Comparison of ENCODE assay signal across 1 cellular context in the genomic region with DNA sequence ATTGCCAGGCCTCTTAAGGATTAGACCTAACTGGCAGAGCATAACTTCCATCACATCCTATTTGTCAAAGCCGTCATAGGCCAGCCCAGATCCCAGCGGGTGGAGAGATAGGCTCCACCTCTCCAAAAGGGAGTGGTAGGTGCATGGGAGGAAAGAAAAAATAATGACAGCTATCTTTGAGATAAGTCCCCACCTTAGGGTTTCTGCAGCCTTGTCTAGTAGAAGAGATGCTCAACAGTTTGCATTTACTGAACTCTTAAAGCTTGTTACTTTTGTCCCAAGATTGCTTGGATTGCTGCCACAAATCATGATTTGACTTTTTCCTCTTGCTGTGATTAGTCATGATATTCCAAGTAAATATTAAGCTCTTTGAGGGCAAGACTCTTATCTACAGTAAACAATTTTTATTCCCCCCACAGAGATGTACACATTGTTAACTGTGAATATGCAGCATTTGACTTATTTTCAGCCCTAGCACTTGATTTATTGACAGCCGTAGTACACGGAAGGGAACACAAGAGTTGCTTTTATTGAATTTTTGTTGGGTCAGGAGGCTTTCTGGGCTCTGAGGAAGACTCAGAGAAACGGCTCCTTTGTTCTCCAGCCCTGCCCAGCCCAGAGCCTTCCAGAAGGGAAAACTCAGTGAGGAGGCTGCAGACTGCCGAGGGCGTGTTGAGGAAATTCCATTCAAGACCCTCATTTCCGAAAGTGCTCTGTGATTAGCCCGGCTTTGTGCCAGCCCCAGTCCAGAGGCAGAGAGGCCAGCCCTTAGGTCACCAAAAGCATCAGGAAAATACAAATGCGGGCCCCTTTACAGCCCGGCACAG.
A peak's percentile ranks its signal among the peaks of the same experiment; 100 is the strongest.
TF ChIP-seq lines count a peak whose summit lies in the region.

No MANE protein-coding gene starts in this region.

TF ChIP-seq in HEK293, 187 proteins besides CTCF, POLR2A, EP300 and RAD21 (continued from another document and continues in another):
- TF ChIP-seq, protein P1, sequence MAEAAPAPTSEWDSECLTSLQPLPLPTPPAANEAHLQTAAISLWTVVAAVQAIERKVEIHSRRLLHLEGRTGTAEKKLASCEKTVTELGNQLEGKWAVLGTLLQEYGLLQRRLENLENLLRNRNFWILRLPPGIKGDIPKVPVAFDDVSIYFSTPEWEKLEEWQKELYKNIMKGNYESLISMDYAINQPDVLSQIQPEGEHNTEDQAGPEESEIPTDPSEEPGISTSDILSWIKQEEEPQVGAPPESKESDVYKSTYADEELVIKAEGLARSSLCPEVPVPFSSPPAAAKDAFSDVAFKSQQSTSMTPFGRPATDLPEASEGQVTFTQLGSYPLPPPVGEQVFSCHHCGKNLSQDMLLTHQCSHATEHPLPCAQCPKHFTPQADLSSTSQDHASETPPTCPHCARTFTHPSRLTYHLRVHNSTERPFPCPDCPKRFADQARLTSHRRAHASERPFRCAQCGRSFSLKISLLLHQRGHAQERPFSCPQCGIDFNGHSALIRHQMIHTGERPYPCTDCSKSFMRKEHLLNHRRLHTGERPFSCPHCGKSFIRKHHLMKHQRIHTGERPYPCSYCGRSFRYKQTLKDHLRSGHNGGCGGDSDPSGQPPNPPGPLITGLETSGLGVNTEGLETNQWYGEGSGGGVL (tag by site-specific recombination; IDR thresholded peaks at IDR 0.05) = peak; percentile 77
- TF ChIP-seq ZNF837 (tag by site-specific recombination; IDR thresholded peaks at IDR 0.05) = no peak
- TF ChIP-seq, protein P2, sequence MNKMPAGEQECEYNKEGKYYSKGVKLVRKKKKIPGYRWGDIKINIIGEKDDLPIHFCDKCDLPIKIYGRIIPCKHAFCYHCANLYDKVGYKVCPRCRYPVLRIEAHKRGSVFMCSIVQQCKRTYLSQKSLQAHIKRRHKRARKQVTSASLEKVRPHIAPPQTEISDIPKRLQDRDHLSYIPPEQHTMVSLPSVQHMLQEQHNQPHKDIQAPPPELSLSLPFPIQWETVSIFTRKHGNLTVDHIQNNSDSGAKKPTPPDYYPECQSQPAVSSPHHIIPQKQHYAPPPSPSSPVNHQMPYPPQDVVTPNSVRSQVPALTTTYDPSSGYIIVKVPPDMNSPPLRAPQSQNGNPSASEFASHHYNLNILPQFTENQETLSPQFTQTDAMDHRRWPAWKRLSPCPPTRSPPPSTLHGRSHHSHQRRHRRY (tag by site-specific recombination; IDR thresholded peaks at IDR 0.05) = no peak
- TF ChIP-seq ZNF324 (tag by site-specific recombination; IDR thresholded peaks at IDR 0.05) = no peak
- TF ChIP-seq RBAK (tag by site-specific recombination; IDR thresholded peaks at IDR 0.05) = no peak
- no peak for TF ChIP-seq MEIS1 (CRISPR knock-in tag; IDR thresholded peaks at IDR 0.05; ENCODE audit: borderline replicate concordance)
- TF ChIP-seq ZNF214 (tag by site-specific recombination; IDR thresholded peaks at IDR 0.05; ENCODE audit: borderline replicate concordance) = no peak
- TF ChIP-seq, protein P3, sequence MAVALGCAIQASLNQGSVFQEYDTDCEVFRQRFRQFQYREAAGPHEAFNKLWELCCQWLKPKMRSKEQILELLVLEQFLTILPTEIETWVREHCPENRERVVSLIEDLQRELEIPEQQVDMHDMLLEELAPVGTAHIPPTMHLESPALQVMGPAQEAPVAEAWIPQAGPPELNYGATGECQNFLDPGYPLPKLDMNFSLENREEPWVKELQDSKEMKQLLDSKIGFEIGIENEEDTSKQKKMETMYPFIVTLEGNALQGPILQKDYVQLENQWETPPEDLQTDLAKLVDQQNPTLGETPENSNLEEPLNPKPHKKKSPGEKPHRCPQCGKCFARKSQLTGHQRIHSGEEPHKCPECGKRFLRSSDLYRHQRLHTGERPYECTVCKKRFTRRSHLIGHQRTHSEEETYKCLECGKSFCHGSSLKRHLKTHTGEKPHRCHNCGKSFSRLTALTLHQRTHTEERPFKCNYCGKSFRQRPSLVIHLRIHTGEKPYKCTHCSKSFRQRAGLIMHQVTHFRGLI (tag by site-specific recombination; IDR thresholded peaks at IDR 0.05) = 0 out of 2 replicates have a peak, but pooled peaks have one; percentile 32
- TF ChIP-seq, protein P4, sequence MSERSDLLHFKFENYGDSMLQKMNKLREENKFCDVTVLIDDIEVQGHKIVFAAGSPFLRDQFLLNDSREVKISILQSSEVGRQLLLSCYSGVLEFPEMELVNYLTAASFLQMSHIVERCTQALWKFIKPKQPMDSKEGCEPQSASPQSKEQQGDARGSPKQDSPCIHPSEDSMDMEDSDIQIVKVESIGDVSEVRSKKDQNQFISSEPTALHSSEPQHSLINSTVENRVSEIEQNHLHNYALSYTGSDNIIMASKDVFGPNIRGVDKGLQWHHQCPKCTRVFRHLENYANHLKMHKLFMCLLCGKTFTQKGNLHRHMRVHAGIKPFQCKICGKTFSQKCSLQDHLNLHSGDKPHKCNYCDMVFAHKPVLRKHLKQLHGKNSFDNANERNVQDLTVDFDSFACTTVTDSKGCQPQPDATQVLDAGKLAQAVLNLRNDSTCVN (tag by site-specific recombination; optimal IDR thresholded peaks at IDR 0.05) = no peak
- no peak for TF ChIP-seq ZNF239 (tag by site-specific recombination; IDR thresholded peaks at IDR 0.05)
- TF ChIP-seq KLF1 (tag by site-specific recombination; IDR thresholded peaks at IDR 0.05) = peak; percentile 18; the same call in 1 of the 2 replicates
- TF ChIP-seq WT1 (tag by site-specific recombination; IDR thresholded peaks at IDR 0.05) = peak; percentile 67
- no peak for TF ChIP-seq ZNF654 (tag by site-specific recombination; IDR thresholded peaks at IDR 0.05; ENCODE audit: low read depth)
- TF ChIP-seq ZNF2 (tag by site-specific recombination; IDR thresholded peaks at IDR 0.05) = no peak
- TF ChIP-seq, protein P5, sequence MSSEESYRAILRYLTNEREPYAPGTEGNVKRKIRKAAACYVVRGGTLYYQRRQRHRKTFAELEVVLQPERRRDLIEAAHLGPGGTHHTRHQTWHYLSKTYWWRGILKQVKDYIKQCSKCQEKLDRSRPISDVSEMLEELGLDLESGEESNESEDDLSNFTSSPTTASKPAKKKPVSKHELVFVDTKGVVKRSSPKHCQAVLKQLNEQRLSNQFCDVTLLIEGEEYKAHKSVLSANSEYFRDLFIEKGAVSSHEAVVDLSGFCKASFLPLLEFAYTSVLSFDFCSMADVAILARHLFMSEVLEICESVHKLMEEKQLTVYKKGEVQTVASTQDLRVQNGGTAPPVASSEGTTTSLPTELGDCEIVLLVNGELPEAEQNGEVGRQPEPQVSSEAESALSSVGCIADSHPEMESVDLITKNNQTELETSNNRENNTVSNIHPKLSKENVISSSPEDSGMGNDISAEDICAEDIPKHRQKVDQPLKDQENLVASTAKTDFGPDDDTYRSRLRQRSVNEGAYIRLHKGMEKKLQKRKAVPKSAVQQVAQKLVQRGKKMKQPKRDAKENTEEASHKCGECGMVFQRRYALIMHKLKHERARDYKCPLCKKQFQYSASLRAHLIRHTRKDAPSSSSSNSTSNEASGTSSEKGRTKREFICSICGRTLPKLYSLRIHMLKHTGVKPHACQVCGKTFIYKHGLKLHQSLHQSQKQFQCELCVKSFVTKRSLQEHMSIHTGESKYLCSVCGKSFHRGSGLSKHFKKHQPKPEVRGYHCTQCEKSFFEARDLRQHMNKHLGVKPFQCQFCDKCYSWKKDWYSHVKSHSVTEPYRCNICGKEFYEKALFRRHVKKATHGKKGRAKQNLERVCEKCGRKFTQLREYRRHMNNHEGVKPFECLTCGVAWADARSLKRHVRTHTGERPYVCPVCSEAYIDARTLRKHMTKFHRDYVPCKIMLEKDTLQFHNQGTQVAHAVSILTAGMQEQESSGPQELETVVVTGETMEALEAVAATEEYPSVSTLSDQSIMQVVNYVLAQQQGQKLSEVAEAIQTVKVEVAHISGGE (tag by site-specific recombination; conservative IDR thresholded peaks at IDR 0.05; ENCODE audit: low read depth) = no peak
- no peak for TF ChIP-seq ZFP69B (tag by site-specific recombination; IDR thresholded peaks at IDR 0.05)
- TF ChIP-seq ZNF248 (tag by site-specific recombination; IDR thresholded peaks at IDR 0.05) = no peak
- TF ChIP-seq HOXC10 (CRISPR knock-in tag; IDR thresholded peaks at IDR 0.05) = no peak
- peak; percentile 61; the same call in 1 of the 2 replicates for TF ChIP-seq SP7 (tag by site-specific recombination; IDR thresholded peaks at IDR 0.05)
- no peak for TF ChIP-seq SALL2 (tag by site-specific recombination; IDR thresholded peaks at IDR 0.05; ENCODE audit: borderline replicate concordance)
- TF ChIP-seq, protein P6, sequence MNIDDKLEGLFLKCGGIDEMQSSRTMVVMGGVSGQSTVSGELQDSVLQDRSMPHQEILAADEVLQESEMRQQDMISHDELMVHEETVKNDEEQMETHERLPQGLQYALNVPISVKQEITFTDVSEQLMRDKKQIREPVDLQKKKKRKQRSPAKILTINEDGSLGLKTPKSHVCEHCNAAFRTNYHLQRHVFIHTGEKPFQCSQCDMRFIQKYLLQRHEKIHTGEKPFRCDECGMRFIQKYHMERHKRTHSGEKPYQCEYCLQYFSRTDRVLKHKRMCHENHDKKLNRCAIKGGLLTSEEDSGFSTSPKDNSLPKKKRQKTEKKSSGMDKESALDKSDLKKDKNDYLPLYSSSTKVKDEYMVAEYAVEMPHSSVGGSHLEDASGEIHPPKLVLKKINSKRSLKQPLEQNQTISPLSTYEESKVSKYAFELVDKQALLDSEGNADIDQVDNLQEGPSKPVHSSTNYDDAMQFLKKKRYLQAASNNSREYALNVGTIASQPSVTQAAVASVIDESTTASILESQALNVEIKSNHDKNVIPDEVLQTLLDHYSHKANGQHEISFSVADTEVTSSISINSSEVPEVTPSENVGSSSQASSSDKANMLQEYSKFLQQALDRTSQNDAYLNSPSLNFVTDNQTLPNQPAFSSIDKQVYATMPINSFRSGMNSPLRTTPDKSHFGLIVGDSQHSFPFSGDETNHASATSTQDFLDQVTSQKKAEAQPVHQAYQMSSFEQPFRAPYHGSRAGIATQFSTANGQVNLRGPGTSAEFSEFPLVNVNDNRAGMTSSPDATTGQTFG (tag by site-specific recombination; IDR thresholded peaks at IDR 0.05; ENCODE audit: borderline replicate concordance) = no peak
- peak; percentile 54; the same call in 1 of the 2 replicates for TF ChIP-seq ZNF302 (tag by site-specific recombination; IDR thresholded peaks at IDR 0.05; ENCODE audit: low read depth)
- peak; percentile 52; the same call in 1 of the 2 replicates for TF ChIP-seq TCF7L2 (IDR thresholded peaks at IDR 0.05; ENCODE audit: borderline replicate concordance, low read depth, low read length)
- TF ChIP-seq ZNF560 (tag by site-specific recombination; IDR thresholded peaks at IDR 0.05; ENCODE audit: borderline replicate concordance) = no peak
- TF ChIP-seq, protein P7, sequence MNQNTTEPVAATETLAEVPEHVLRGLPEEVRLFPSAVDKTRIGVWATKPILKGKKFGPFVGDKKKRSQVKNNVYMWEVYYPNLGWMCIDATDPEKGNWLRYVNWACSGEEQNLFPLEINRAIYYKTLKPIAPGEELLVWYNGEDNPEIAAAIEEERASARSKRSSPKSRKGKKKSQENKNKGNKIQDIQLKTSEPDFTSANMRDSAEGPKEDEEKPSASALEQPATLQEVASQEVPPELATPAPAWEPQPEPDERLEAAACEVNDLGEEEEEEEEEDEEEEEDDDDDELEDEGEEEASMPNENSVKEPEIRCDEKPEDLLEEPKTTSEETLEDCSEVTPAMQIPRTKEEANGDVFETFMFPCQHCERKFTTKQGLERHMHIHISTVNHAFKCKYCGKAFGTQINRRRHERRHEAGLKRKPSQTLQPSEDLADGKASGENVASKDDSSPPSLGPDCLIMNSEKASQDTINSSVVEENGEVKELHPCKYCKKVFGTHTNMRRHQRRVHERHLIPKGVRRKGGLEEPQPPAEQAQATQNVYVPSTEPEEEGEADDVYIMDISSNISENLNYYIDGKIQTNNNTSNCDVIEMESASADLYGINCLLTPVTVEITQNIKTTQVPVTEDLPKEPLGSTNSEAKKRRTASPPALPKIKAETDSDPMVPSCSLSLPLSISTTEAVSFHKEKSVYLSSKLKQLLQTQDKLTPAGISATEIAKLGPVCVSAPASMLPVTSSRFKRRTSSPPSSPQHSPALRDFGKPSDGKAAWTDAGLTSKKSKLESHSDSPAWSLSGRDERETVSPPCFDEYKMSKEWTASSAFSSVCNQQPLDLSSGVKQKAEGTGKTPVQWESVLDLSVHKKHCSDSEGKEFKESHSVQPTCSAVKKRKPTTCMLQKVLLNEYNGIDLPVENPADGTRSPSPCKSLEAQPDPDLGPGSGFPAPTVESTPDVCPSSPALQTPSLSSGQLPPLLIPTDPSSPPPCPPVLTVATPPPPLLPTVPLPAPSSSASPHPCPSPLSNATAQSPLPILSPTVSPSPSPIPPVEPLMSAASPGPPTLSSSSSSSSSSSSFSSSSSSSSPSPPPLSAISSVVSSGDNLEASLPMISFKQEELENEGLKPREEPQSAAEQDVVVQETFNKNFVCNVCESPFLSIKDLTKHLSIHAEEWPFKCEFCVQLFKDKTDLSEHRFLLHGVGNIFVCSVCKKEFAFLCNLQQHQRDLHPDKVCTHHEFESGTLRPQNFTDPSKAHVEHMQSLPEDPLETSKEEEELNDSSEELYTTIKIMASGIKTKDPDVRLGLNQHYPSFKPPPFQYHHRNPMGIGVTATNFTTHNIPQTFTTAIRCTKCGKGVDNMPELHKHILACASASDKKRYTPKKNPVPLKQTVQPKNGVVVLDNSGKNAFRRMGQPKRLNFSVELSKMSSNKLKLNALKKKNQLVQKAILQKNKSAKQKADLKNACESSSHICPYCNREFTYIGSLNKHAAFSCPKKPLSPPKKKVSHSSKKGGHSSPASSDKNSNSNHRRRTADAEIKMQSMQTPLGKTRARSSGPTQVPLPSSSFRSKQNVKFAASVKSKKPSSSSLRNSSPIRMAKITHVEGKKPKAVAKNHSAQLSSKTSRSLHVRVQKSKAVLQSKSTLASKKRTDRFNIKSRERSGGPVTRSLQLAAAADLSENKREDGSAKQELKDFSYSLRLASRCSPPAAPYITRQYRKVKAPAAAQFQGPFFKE (tag by site-specific recombination; IDR thresholded peaks at IDR 0.05; ENCODE audit: borderline replicate concordance) = no peak
- peak; percentile 66; the same call in 1 of the 2 replicates for TF ChIP-seq GFI1B (tag by site-specific recombination; IDR thresholded peaks at IDR 0.05)
- TF ChIP-seq ZNF37A (tag by site-specific recombination; IDR thresholded peaks at IDR 0.05) = no peak
- TF ChIP-seq ZBTB20 (tag by site-specific recombination; IDR thresholded peaks at IDR 0.05) = no peak
- no peak for TF ChIP-seq ZNF707 (tag by site-specific recombination; IDR thresholded peaks at IDR 0.05)
- TF ChIP-seq GLI2 (tag by site-specific recombination; IDR thresholded peaks at IDR 0.05; ENCODE audit: borderline replicate concordance, low read depth) = no peak
- TF ChIP-seq, protein P8, sequence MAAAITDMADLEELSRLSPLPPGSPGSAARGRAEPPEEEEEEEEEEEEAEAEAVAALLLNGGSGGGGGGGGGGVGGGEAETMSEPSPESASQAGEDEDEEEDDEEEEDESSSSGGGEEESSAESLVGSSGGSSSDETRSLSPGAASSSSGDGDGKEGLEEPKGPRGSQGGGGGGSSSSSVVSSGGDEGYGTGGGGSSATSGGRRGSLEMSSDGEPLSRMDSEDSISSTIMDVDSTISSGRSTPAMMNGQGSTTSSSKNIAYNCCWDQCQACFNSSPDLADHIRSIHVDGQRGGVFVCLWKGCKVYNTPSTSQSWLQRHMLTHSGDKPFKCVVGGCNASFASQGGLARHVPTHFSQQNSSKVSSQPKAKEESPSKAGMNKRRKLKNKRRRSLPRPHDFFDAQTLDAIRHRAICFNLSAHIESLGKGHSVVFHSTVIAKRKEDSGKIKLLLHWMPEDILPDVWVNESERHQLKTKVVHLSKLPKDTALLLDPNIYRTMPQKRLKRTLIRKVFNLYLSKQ (tag by site-specific recombination; IDR thresholded peaks at IDR 0.05; ENCODE audit: borderline replicate concordance) = no peak
- no peak for TF ChIP-seq ZNF132 (tag by site-specific recombination; IDR thresholded peaks at IDR 0.05; ENCODE audit: borderline replicate concordance)
- no peak for TF ChIP-seq ZNF830 (tag by site-specific recombination; IDR thresholded peaks at IDR 0.05; ENCODE audit: low read depth)
